Comparison of ENCODE assay signal across 15 cellular contexts in the genomic region with DNA sequence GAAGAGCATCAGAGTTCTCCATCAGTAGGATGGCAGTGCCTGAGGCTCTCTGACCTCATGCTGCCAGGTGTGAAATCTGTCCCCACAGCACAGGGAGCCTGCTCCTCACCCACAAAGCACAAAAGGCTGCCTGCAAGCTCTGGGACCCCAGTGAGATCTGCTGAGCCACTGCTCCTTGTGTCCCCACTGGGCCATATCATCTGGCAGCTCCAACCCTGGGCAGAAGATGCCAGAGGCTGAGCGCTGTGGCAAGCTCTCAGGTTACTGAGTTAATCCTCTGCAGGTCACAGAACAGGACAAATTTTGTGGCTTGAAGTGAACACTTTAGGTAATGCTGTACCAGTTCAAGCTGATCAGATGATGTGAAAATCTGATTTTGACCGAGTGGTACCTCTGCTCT. TPM values are rescaled to one million over a fixed set of nuclear protein-coding genes. Genes with fewer than 3 reads are reported as not detected.
DNase-seq lines count a peak whose midpoint lies in the region; ATAC-seq and TF ChIP-seq lines count a peak whose summit lies in the region.
"Had no signal": no experiment of that assay in that cellular context is flagged by ENCODE, and none has a peak within 500 bp of the region (broad histone marks: within the 10 kb centered on the region; RNA-seq: fewer than 3 reads in every experiment).

No MANE protein-coding gene starts in this region.

- no peak for TF ChIP-seq POLR2A in heart left ventricle (IDR thresholded peaks at IDR 0.05)

- H3K27ac Mint-ChIP-seq in activated naive CD4-positive, alpha-beta T cell treated with anti-CD3 and anti-CD28 coated beads, Interleukin-2, amount 10 ng/mL, durations not matched to agents 7 days and 5 days: no peak overlapping the region

- H3K36me3 Mint-ChIP-seq in activated naive CD4-positive, alpha-beta T cell treated with anti-CD3 and anti-CD28 coated beads, Interleukin-2, amount 10 ng/mL, durations not matched to agents 7 days and 5 days: peaks cover 21% of the 10 kb centered on the region

- intact Hi-C loops in heart left ventricle (cut with DNase I): loop anchor here in 3 of 10 donors (5.0 to 10.0 kb wide), 4 partner anchors 48 to 348 kb away; partner anchors contain the start of genes CEP95 (in 1 of the 3), DDX5 (in 1 of the 3) and TEX2 (in 1 of the 3)

- no peak for TF ChIP-seq CTCF in heart left ventricle (IDR thresholded peaks at IDR 0.05)
- TF ChIP-seq CTCF in omental fat pad (IDR thresholded peaks at IDR 0.05): no peak

- H3K36me3 ChIP-seq in adipocyte (ENCODE audit: control insufficient read depth, insufficient read depth, low read length, severe bottlenecking) (peaks cover 47% of the 10 kb centered on the region), heart left ventricle (peaks cover 0 to 29% (median 11%) of the 10 kb centered on the region in 9 donors), muscle layer of duodenum (ENCODE audit: control insufficient read depth in 1 of 2, insufficient read depth in 2 of 2, low read length in 2 of 2) (peaks cover 14 to 15% of the 10 kb centered on the region in 2 donors)
- H3K36me3 ChIP-seq: brain microvascular endothelial cell had no signal

- DNase-seq in adipocyte (ENCODE audit: low read depth) (no peak), heart left ventricle (peak in 1 of 5 donors; percentile 54), DMS53 treated with DMSO at 0.1 percent for 48 hours (lab: John Stamatoyannopoulos, UW; ENCODE audit: unreplicated experiment) (no peak), omental fat pad (ENCODE audit: low spot score) (no peak)
- DNase-seq in activated naive CD4-positive, alpha-beta T cell treated with anti-CD3 and anti-CD28 coated beads, Interleukin-2, amount 10 ng/mL, durations not matched to agents 7 days and 5 days: no peak
- DNase-seq: activated CD4-positive, alpha-beta T cell treated with anti-CD3 and anti-CD28 coated beads, Interleukin-2, amount 50 U/mL, for 4 hours; activated gamma-delta T cell treated with Interleukin-2 at 50 U/mL for 16 hours; brain microvascular endothelial cell; NCI-H774; SHP77 treated with DMSO at 0.1 percent for 48 hours; T1000 had no signal

- H3K27me3 ChIP-seq in adipocyte (replicated peaks; ENCODE audit: control insufficient read depth, insufficient read depth, low read length): no peaks in the 10 kb centered on the region
- H3K27me3 ChIP-seq in heart left ventricle: no peaks in the 10 kb centered on the region
- H3K27me3 ChIP-seq in muscle layer of duodenum (ENCODE audit: low read depth, low read length): no peaks in the 10 kb centered on the region
- H3K27me3 ChIP-seq: BLaER1 treated with 17β-estradiol and CSF1 and Interleukin-3, amounts not matched to agents 10 nM and 100 nM; brain microvascular endothelial cell had no signal

- peak overlapping the region; percentile 61 for H3K9ac ChIP-seq in adipocyte (ENCODE audit: low read length)

- H3K27ac ChIP-seq in heart left ventricle (peak overlapping the region; percentile 87 to 97 (median 93)), muscle layer of duodenum (ENCODE audit: low read length) (peak overlapping the region; percentile 1), temporal lobe (ENCODE audit: low read depth, low read length) (peak overlapping the region; percentile 94)
- H3K27ac ChIP-seq: brain microvascular endothelial cell had no signal

- ATAC-seq in heart left ventricle (peak in 3 of 4 donors; percentile 7 to 15 (median 12)), omental fat pad (ENCODE audit: low FRiP score) (no peak)
- ATAC-seq: K562 had no signal

- H3K4me1 ChIP-seq in adipocyte (ENCODE audit: control insufficient read depth, insufficient read depth, low read length) (peaks cover 14% of the 10 kb centered on the region), heart left ventricle (peaks cover 34 to 80% (median 70%) of the 10 kb centered on the region in 12 donors), muscle layer of duodenum (ENCODE audit: control insufficient read depth in 1 of 2, insufficient read depth in 2 of 2, low read length in 2 of 2) (peaks cover 0 to 9% of the 10 kb centered on the region in 2 donors)

- H3K9me3 Mint-ChIP-seq in activated naive CD4-positive, alpha-beta T cell treated with anti-CD3 and anti-CD28 coated beads, Interleukin-2, amount 10 ng/mL, durations not matched to agents 7 days and 5 days: no peaks in the 10 kb centered on the region

- H3K4me3 ChIP-seq in adipocyte (ENCODE audit: low read length) (no peak overlapping the region), heart left ventricle (no peak overlapping the region), muscle layer of duodenum (ENCODE audit: low read depth in 1 of 2, low read length in 2 of 2) (no peak overlapping the region)
- H3K4me3 ChIP-seq: BLaER1 treated with 17β-estradiol and CSF1 and Interleukin-3, amounts not matched to agents 10 nM and 100 nM; K562 had no signal

- H3K27me3 Mint-ChIP-seq in activated naive CD4-positive, alpha-beta T cell treated with anti-CD3 and anti-CD28 coated beads, Interleukin-2, amount 10 ng/mL, durations not matched to agents 7 days and 5 days: no peaks in the 10 kb centered on the region

- no peak overlapping the region for H3K4me3 Mint-ChIP-seq in activated naive CD4-positive, alpha-beta T cell treated with anti-CD3 and anti-CD28 coated beads, Interleukin-2, amount 10 ng/mL, durations not matched to agents 7 days and 5 days

- H3K9me3 ChIP-seq in adipocyte (ENCODE audit: control insufficient read depth, low read length) (no peaks in the 10 kb centered on the region), heart left ventricle (no peaks in the 10 kb centered on the region), muscle layer of duodenum (ENCODE audit: control insufficient read depth in 1 of 2, low read length in 2 of 2) (no peaks in the 10 kb centered on the region)
- H3K9me3 ChIP-seq: BLaER1 treated with 17β-estradiol and CSF1 and Interleukin-3, amounts not matched to agents 10 nM and 100 nM had no signal

- 67 to 100% (median 71%) methylated on average over 1 to 2 of the region's 2 CpGs for WGBS in heart left ventricle, 4 donors

- CTCF ChIA-PET in activated naive CD4-positive, alpha-beta T cell treated with anti-CD3 and anti-CD28 coated beads, Interleukin-2, amount 10 ng/mL, durations not matched to agents 7 days and 5 days (lab: Charles Lee): interaction anchor here (1.0 kb wide), 1 partner anchor 125 kb away, joined by 3 read pairs; no protein-coding TSS in a partner anchor

- H3K4me1 Mint-ChIP-seq in activated naive CD4-positive, alpha-beta T cell treated with anti-CD3 and anti-CD28 coated beads, Interleukin-2, amount 10 ng/mL, durations not matched to agents 7 days and 5 days: no peaks in the 10 kb centered on the region

RNA-seq across cellular contexts. Expression of gene ERN1, which starts 26.7 kb away (rescaled TPM):
- total RNA-seq in heart left ventricle: 10 to 100 TPM in 4 of 9 donors, 1 to 10 TPM in 5; 5.1 to 18.7 (median 9.1) TPM
- 1 to 10 TPM; 1.5 to 4.7 TPM for polyA plus RNA-seq in heart left ventricle
- 3.4 TPM for total RNA-seq in temporal lobe
- 10 to 100 TPM; 14.6 to 54.4 (median 30.4) TPM for total RNA-seq in omental fat pad

Comparison
In these comparisons a context has a peak if more than half of its experiments do, and no peak if none do; other contexts are left out.
1. H3K27ac ChIP-seq: peak in every context shown above with its lines; median percentile 94 in temporal lobe; 93 in heart left ventricle; 1 in muscle layer of duodenum.